In genomic region chr5:116622375-116623075, GRCh38 we compare ENCODE assay signal across 28 cellular contexts. TPM values are rescaled to one million over a fixed set of nuclear protein-coding genes. Genes with fewer than 3 reads are reported as not detected.
"Had no signal": no experiment of that assay in that cellular context is flagged by ENCODE, and none has a peak within 500 bp of the region (broad histone marks: within the 10 kb centered on the region; RNA-seq: fewer than 3 reads in every experiment).

No MANE protein-coding gene starts in this region.

- H3K27ac Mint-ChIP-seq: activated B cell treated with CpG ODN at 0.5 μM for 24 hours; activated CD8-positive, alpha-beta T cell treated with anti-CD3 and anti-CD28 coated beads for 36 hours; activated naive CD4-positive, alpha-beta T cell treated with anti-CD3 and anti-CD28 coated beads, Interleukin-2, amount 50 U/mL, for 72 hours; activated T-helper 2 cell treated with anti-CD3 and anti-CD28 coated beads, Interferon-gamma antibody, Interleukin-2, Interleukin-4, amounts not matched to agents 10 μg/mL and 5 μg/mL and 100 μg/mL, durations not matched to agents 14 hours and 24 hours and 36 hours; natural killer cell; stimulated activated memory B cell treated with anti-CD40 and anti-IgM and Interleukin-4, amounts not matched to agents 10 μg/mL and 1 μg/mL and 100 μg/mL, for 72 hours; stimulated activated naive CD8-positive, alpha-beta T cell treated with anti-CD3 and anti-CD28 coated beads, Interleukin-15, amount 100 ng/mL, for 72 hours; T-cell had no signal

- H3K27me3 Mint-ChIP-seq: activated B cell treated with CpG ODN at 0.5 μM for 24 hours; stimulated activated memory B cell treated with anti-CD40 and anti-IgM and Interleukin-4, amounts not matched to agents 10 μg/mL and 1 μg/mL and 100 μg/mL, for 72 hours had no signal

- H3K9me3 Mint-ChIP-seq: activated B cell treated with CpG ODN at 0.5 μM for 24 hours; activated CD8-positive, alpha-beta T cell treated with anti-CD3 and anti-CD28 coated beads for 36 hours; activated naive CD4-positive, alpha-beta T cell treated with anti-CD3 and anti-CD28 coated beads, Interleukin-2, amount 50 U/mL, for 72 hours; activated T-helper 2 cell treated with anti-CD3 and anti-CD28 coated beads, Interferon-gamma antibody, Interleukin-2, Interleukin-4, amounts not matched to agents 10 μg/mL and 5 μg/mL and 100 μg/mL, durations not matched to agents 14 hours and 24 hours and 36 hours; central memory CD8-positive, alpha-beta T cell; stimulated activated memory B cell treated with anti-CD40 and anti-IgM and Interleukin-4, amounts not matched to agents 10 μg/mL and 1 μg/mL and 100 μg/mL, for 72 hours; stimulated activated naive CD8-positive, alpha-beta T cell treated with anti-CD3 and anti-CD28 coated beads, Interleukin-15, amount 100 ng/mL, for 72 hours; T-cell had no signal

- DNase-seq: activated B cell treated with CpG ODN at 0.5 μM for 24 hours; activated CD4-positive, alpha-beta T cell treated with anti-CD3 and anti-CD28 coated beads, Interleukin-2, amount 50 U/mL, for 1 hour; activated CD8-positive, alpha-beta T cell treated with anti-CD3 and anti-CD28 coated beads for 36 hours; activated naive CD4-positive, alpha-beta T cell; activated T-cell treated with anti-CD3 and anti-CD28 coated beads, Interleukin-2, amount 50 U/mL, for 48 hours; colonic mucosa; effector memory CD4-positive, alpha-beta T cell; erythroblast; foreskin fibroblast; left colon; mammary epithelial cell; natural killer cell; ovary; stimulated activated CD4-positive, alpha-beta T cell treated with anti-CD3 and anti-CD28 coated beads, Interleukin-1b, Interleukin-23, amount 100 ng/mL, for 48 hours; stimulated activated CD4-positive, alpha-beta T cell treated with anti-CD3 and anti-CD28 coated beads, Interleukin-4, amount 100 ng/mL, for 4 hours; stimulated activated CD8-positive, alpha-beta memory T cell treated with anti-CD3 and anti-CD28 coated beads, Interleukin-4, amount 100 ng/mL, for 48 hours; stimulated activated naive CD8-positive, alpha-beta T cell treated with anti-CD3 and anti-CD28 coated beads, Interleukin-15, amount 100 ng/mL, for 72 hours; T-cell; tibial artery; upper lobe of right lung had no signal

- H3K4me3 Mint-ChIP-seq: activated B cell treated with CpG ODN at 0.5 μM for 24 hours; activated CD8-positive, alpha-beta T cell treated with anti-CD3 and anti-CD28 coated beads for 36 hours; central memory CD8-positive, alpha-beta T cell; natural killer cell; stimulated activated memory B cell treated with anti-CD40 and anti-IgM and Interleukin-4, amounts not matched to agents 10 μg/mL and 1 μg/mL and 100 μg/mL, for 72 hours; stimulated activated naive CD8-positive, alpha-beta T cell treated with anti-CD3 and anti-CD28 coated beads, Interleukin-15, amount 100 ng/mL, for 72 hours; T-cell had no signal

- H3K27ac ChIP-seq: colonic mucosa, neutrophil, ovary, prostate gland, suprapubic skin, tibial artery, upper lobe of right lung had no signal

- ATAC-seq: activated CD8-positive, alpha-beta T cell treated with anti-CD3 and anti-CD28 coated beads for 36 hours; activated naive CD4-positive, alpha-beta T cell treated with anti-CD3 and anti-CD28 coated beads, Interleukin-2, amount 50 U/mL, for 72 hours; left colon; natural killer cell; stimulated activated memory B cell treated with anti-CD40 and anti-IgM and Interleukin-4, amounts not matched to agents 10 μg/mL and 1 μg/mL and 100 μg/mL, for 72 hours; stimulated activated naive CD8-positive, alpha-beta T cell treated with anti-CD3 and anti-CD28 coated beads, Interleukin-15, amount 100 ng/mL, for 72 hours; T-cell; upper lobe of right lung had no signal

- H3K4me1 Mint-ChIP-seq: activated B cell treated with CpG ODN at 0.5 μM for 24 hours; central memory CD8-positive, alpha-beta T cell; natural killer cell; stimulated activated memory B cell treated with anti-CD40 and anti-IgM and Interleukin-4, amounts not matched to agents 10 μg/mL and 1 μg/mL and 100 μg/mL, for 72 hours; stimulated activated naive CD8-positive, alpha-beta T cell treated with anti-CD3 and anti-CD28 coated beads, Interleukin-15, amount 100 ng/mL, for 72 hours; T-cell had no signal

- H3K36me3 Mint-ChIP-seq: activated naive CD4-positive, alpha-beta T cell treated with anti-CD3 and anti-CD28 coated beads, Interleukin-2, amount 50 U/mL, for 72 hours; natural killer cell; stimulated activated memory B cell treated with anti-CD40 and anti-IgM and Interleukin-4, amounts not matched to agents 10 μg/mL and 1 μg/mL and 100 μg/mL, for 72 hours; T-cell had no signal

RNA-seq across cellular contexts. Expression of gene SEMA6A, which starts 47.9 kb away (rescaled TPM):
- total RNA-seq: activated CD8-positive, alpha-beta T cell treated with anti-CD3 and anti-CD28 coated beads for 36 hours; activated T-helper 2 cell treated with anti-CD3 and anti-CD28 coated beads, Interferon-gamma antibody, Interleukin-2, Interleukin-4, amounts not matched to agents 10 μg/mL and 5 μg/mL and 100 μg/mL, durations not matched to agents 14 hours and 24 hours and 36 hours; natural killer cell; T-helper 2 cell treated with Interferon-gamma antibody and Interleukin-4, amounts not matched to agents 100 ng/mL and 5 ng/mL, for 36 hours had no signal
